In genomic region chr1:91021686-91022517, GRCh38 we compare ENCODE assay signal across 1 cellular context.
A peak's percentile ranks its signal among the peaks of the same experiment; 100 is the strongest.
TF ChIP-seq lines count a peak whose summit lies in the region.

Gene ZNF644 (minus strand): TSS chr1:91022035. CDS start chr1:90982353, 39,682 bp downstream.

TF ChIP-seq in K562, 482 proteins besides CTCF, POLR2A, EP300 and RAD21 (continued from another document and continues in another):
- peak; percentile 17; the same call in 1 of the 2 replicates for TF ChIP-seq ZNF740 (CRISPR knock-in tag; IDR thresholded peaks at IDR 0.05)
- TF ChIP-seq ZNF740 (tag; IDR thresholded peaks at IDR 0.05) = no peak
- TF ChIP-seq HMG20B (CRISPR knock-in tag; IDR thresholded peaks at IDR 0.05) = no peak
- no peak for TF ChIP-seq CLOCK (CRISPR knock-in tag; IDR thresholded peaks at IDR 0.05; ENCODE audit: borderline replicate concordance)
- TF ChIP-seq MGA (IDR thresholded peaks at IDR 0.05) = peak; percentile 98
- peak; percentile 78 for TF ChIP-seq ETV5 (CRISPR knock-in tag; IDR thresholded peaks at IDR 0.05; ENCODE audit: low read depth)
- no peak for TF ChIP-seq ZNF41 (CRISPR knock-in tag; conservative IDR thresholded peaks at IDR 0.05)
- 0 out of 2 replicates have a peak, but pooled peaks have one; percentile 11 for TF ChIP-seq MEF2D (tag; conservative IDR thresholded peaks at IDR 0.05; ENCODE audit: low read depth)
- TF ChIP-seq PHF8 (IDR thresholded peaks at IDR 0.05; ENCODE audit: borderline replicate concordance, low read length) = peak; percentile 94
- TF ChIP-seq ZBTB17 (CRISPR knock-in tag; IDR thresholded peaks at IDR 0.05) = no peak; the same call in 1 of the 2 replicates
- TF ChIP-seq ELF2 (CRISPR knock-in tag; IDR thresholded peaks at IDR 0.05) = peak; percentile 52; the same call in 1 of the 2 replicates
- no peak for TF ChIP-seq HOMEZ (CRISPR knock-in tag; IDR thresholded peaks at IDR 0.05)
- TF ChIP-seq PTTG1 (tag; IDR thresholded peaks at IDR 0.05; ENCODE audit: low read depth) = no peak
- TF ChIP-seq MCM5 (IDR thresholded peaks at IDR 0.05; ENCODE audit: low read depth) = no peak
- TF ChIP-seq TFAP4 (CRISPR knock-in tag; IDR thresholded peaks at IDR 0.05; ENCODE audit: borderline replicate concordance) = peak; percentile 86
- no peak for TF ChIP-seq CHCHD3 (CRISPR knock-in tag; IDR thresholded peaks at IDR 0.05)
- TF ChIP-seq ID3 (CRISPR knock-in tag; IDR thresholded peaks at IDR 0.05) = no peak
- no peak; the same call in 1 of the 2 replicates for TF ChIP-seq ID3 (tag; IDR thresholded peaks at IDR 0.05)
- peak; percentile 56 for TF ChIP-seq RBM22 (IDR thresholded peaks at IDR 0.05; ENCODE audit: low read depth, low read length, poor library complexity, severe bottlenecking)
- TF ChIP-seq ZNF274 (IDR thresholded peaks at IDR 0.05; ENCODE audit: borderline replicate concordance, low read depth, low read length) = no peak
- 0 out of 2 replicates have a peak, but pooled peaks have one; percentile 16 for TF ChIP-seq IRF1 (CRISPR knock-in tag; IDR thresholded peaks at IDR 0.05; ENCODE audit: borderline replicate concordance)
- TF ChIP-seq ZNF253 (CRISPR knock-in tag; conservative IDR thresholded peaks at IDR 0.05) = no peak
- TF ChIP-seq ZKSCAN8 (CRISPR knock-in tag; IDR thresholded peaks at IDR 0.05) = no peak
- peak in 1 of 3 experiments; percentile 87; a peak in 2 of 6 replicates for TF ChIP-seq ZBTB11 (CRISPR knock-in tag; IDR thresholded peaks at IDR 0.05)
- no peak for TF ChIP-seq HDAC2 (IDR thresholded peaks at IDR 0.05)
- TF ChIP-seq POLR3A (IDR thresholded peaks at IDR 0.05; ENCODE audit: borderline replicate concordance, extremely low read depth, insufficient read depth, insufficient read length) = no peak
- no peak for TF ChIP-seq MTA2 (IDR thresholded peaks at IDR 0.05; ENCODE audit: low read depth)
- TF ChIP-seq ZNF431 (CRISPR knock-in tag; IDR thresholded peaks at IDR 0.05) = peak; percentile 60; the same call in 1 of the 2 replicates
- no peak for TF ChIP-seq ZNF449 (CRISPR knock-in tag; IDR thresholded peaks at IDR 0.05)
